ENCODE assay signal across 1 cellular context in the genomic region with DNA sequence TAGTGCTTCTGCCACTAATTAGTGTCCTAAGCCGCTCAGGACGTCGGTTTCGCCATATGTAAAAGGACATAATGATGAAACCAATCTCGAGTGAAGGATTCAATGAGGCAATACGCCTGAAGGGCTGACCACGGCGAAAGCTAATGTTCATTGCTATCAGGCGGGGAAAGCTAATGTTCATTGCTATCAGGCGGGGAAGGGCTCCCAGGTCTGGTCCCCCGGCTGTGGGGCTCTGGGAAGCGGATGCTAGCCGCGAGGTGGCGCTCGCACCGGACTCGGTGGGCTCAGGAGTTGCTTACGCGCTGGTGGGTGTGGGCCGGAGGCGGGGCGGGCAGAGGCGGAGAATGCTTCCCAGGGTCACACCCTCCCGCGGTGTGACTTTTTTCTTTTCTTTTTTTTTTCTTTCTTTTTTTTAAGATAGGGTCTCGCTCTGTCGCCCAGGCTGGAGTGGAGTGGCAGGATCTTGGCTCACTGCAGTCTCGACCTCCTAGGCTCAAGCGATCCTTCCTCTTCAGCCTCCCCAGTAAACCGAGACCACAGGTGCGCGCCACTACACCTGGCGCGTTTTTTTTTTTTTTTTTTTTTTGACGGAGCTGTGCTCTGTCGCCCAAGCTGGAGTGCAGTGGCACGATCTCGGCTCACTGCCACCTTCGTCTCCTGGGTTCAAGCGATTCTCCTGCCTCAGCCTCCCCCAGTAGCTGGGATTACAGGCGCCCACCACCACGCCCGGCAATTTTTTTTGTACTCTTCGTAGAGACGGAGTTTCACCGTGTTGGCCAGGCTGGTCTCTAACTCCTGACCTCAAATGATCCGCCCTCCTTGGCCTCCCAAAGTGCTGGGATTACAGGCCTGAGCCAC.
TF ChIP-seq lines count a peak whose summit lies in the region.

No MANE protein-coding gene starts in this region.

TF ChIP-seq in HepG2, 621 proteins besides CTCF, POLR2A, EP300 and RAD21 (continued from another document and continues in another):
- TF ChIP-seq, protein P1, sequence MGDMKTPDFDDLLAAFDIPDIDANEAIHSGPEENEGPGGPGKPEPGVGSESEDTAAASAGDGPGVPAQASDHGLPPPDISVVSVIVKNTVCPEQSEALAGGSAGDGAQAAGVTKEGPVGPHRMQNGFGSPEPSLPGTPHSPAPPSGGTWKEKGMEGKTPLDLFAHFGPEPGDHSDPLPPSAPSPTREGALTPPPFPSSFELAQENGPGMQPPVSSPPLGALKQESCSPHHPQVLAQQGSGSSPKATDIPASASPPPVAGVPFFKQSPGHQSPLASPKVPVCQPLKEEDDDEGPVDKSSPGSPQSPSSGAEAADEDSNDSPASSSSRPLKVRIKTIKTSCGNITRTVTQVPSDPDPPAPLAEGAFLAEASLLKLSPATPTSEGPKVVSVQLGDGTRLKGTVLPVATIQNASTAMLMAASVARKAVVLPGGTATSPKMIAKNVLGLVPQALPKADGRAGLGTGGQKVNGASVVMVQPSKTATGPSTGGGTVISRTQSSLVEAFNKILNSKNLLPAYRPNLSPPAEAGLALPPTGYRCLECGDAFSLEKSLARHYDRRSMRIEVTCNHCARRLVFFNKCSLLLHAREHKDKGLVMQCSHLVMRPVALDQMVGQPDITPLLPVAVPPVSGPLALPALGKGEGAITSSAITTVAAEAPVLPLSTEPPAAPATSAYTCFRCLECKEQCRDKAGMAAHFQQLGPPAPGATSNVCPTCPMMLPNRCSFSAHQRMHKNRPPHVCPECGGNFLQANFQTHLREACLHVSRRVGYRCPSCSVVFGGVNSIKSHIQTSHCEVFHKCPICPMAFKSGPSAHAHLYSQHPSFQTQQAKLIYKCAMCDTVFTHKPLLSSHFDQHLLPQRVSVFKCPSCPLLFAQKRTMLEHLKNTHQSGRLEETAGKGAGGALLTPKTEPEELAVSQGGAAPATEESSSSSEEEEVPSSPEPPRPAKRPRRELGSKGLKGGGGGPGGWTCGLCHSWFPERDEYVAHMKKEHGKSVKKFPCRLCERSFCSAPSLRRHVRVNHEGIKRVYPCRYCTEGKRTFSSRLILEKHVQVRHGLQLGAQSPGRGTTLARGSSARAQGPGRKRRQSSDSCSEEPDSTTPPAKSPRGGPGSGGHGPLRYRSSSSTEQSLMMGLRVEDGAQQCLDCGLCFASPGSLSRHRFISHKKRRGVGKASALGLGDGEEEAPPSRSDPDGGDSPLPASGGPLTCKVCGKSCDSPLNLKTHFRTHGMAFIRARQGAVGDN (CRISPR knock-in tag; IDR thresholded peaks at IDR 0.05), result peak; percentile 52
- TF ChIP-seq, protein P2, sequence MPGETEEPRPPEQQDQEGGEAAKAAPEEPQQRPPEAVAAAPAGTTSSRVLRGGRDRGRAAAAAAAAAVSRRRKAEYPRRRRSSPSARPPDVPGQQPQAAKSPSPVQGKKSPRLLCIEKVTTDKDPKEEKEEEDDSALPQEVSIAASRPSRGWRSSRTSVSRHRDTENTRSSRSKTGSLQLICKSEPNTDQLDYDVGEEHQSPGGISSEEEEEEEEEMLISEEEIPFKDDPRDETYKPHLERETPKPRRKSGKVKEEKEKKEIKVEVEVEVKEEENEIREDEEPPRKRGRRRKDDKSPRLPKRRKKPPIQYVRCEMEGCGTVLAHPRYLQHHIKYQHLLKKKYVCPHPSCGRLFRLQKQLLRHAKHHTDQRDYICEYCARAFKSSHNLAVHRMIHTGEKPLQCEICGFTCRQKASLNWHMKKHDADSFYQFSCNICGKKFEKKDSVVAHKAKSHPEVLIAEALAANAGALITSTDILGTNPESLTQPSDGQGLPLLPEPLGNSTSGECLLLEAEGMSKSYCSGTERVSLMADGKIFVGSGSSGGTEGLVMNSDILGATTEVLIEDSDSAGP (CRISPR knock-in tag; IDR thresholded peaks at IDR 0.05; ENCODE audit: borderline replicate concordance), result peak; percentile 23; the same call in 1 of the 2 replicates
- TF ChIP-seq SOX6 (IDR thresholded peaks at IDR 0.05), result no peak
- no peak; the same call in 1 of the 2 replicates for TF ChIP-seq SOX6 (CRISPR knock-in tag; IDR thresholded peaks at IDR 0.05)
- no peak for TF ChIP-seq XBP1 (CRISPR knock-in tag; IDR thresholded peaks at IDR 0.05)
- TF ChIP-seq, protein P3, sequence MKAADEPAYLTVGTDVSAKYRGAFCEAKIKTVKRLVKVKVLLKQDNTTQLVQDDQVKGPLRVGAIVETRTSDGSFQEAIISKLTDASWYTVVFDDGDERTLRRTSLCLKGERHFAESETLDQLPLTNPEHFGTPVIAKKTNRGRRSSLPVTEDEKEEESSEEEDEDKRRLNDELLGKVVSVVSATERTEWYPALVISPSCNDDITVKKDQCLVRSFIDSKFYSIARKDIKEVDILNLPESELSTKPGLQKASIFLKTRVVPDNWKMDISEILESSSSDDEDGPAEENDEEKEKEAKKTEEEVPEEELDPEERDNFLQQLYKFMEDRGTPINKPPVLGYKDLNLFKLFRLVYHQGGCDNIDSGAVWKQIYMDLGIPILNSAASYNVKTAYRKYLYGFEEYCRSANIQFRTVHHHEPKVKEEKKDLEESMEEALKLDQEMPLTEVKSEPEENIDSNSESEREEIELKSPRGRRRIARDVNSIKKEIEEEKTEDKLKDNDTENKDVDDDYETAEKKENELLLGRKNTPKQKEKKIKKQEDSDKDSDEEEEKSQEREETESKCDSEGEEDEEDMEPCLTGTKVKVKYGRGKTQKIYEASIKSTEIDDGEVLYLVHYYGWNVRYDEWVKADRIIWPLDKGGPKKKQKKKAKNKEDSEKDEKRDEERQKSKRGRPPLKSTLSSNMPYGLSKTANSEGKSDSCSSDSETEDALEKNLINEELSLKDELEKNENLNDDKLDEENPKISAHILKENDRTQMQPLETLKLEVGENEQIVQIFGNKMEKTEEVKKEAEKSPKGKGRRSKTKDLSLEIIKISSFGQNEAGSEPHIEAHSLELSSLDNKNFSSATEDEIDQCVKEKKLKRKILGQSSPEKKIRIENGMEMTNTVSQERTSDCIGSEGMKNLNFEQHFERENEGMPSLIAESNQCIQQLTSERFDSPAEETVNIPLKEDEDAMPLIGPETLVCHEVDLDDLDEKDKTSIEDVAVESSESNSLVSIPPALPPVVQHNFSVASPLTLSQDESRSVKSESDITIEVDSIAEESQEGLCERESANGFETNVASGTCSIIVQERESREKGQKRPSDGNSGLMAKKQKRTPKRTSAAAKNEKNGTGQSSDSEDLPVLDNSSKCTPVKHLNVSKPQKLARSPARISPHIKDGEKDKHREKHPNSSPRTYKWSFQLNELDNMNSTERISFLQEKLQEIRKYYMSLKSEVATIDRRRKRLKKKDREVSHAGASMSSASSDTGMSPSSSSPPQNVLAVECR (CRISPR knock-in tag; IDR thresholded peaks at IDR 0.05; ENCODE audit: borderline replicate concordance), result no peak
- TF ChIP-seq SRSF4 (IDR thresholded peaks at IDR 0.05; ENCODE audit: low read depth, low read length, poor library complexity, severe bottlenecking), result no peak
- no peak for TF ChIP-seq CC2D1A (CRISPR knock-in tag; IDR thresholded peaks at IDR 0.05)
- TF ChIP-seq, protein P4, sequence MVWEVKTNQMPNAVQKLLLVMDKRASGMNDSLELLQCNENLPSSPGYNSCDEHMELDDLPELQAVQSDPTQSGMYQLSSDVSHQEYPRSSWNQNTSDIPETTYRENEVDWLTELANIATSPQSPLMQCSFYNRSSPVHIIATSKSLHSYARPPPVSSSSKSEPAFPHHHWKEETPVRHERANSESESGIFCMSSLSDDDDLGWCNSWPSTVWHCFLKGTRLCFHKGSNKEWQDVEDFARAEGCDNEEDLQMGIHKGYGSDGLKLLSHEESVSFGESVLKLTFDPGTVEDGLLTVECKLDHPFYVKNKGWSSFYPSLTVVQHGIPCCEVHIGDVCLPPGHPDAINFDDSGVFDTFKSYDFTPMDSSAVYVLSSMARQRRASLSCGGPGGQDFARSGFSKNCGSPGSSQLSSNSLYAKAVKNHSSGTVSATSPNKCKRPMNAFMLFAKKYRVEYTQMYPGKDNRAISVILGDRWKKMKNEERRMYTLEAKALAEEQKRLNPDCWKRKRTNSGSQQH (CRISPR knock-in tag; IDR thresholded peaks at IDR 0.05; ENCODE audit: low read depth), result 0 out of 2 replicates have a peak, but pooled peaks have one; percentile 45
- TF ChIP-seq XRCC5 (optimal IDR thresholded peaks at IDR 0.05; ENCODE audit: low read length), result peak; percentile 90
- peak; percentile 44 for TF ChIP-seq HNRNPLL (IDR thresholded peaks at IDR 0.05; ENCODE audit: low read depth, low read length, poor library complexity, severe bottlenecking)
- TF ChIP-seq NR2F6 (IDR thresholded peaks at IDR 0.05), result no peak
- TF ChIP-seq NR2F6 (CRISPR knock-in tag; IDR thresholded peaks at IDR 0.05), result no peak
- TF ChIP-seq SP5 (CRISPR knock-in tag; IDR thresholded peaks at IDR 0.05; ENCODE audit: borderline replicate concordance, low read depth), result peak; percentile 62; the same call in 1 of the 2 replicates
- no peak for TF ChIP-seq MIXL1 (CRISPR knock-in tag; IDR thresholded peaks at IDR 0.05)
- TF ChIP-seq HDAC2 (CRISPR knock-in tag; IDR thresholded peaks at IDR 0.05), result 0 out of 2 replicates have a peak, but pooled peaks have one; percentile 22
- TF ChIP-seq, protein P5, sequence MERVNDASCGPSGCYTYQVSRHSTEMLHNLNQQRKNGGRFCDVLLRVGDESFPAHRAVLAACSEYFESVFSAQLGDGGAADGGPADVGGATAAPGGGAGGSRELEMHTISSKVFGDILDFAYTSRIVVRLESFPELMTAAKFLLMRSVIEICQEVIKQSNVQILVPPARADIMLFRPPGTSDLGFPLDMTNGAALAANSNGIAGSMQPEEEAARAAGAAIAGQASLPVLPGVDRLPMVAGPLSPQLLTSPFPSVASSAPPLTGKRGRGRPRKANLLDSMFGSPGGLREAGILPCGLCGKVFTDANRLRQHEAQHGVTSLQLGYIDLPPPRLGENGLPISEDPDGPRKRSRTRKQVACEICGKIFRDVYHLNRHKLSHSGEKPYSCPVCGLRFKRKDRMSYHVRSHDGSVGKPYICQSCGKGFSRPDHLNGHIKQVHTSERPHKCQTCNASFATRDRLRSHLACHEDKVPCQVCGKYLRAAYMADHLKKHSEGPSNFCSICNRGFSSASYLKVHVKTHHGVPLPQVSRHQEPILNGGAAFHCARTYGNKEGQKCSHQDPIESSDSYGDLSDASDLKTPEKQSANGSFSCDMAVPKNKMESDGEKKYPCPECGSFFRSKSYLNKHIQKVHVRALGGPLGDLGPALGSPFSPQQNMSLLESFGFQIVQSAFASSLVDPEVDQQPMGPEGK (CRISPR knock-in tag; IDR thresholded peaks at IDR 0.05), result peak; percentile 45; the same call in 1 of the 2 replicates
- TF ChIP-seq HOXA3 (CRISPR knock-in tag; IDR thresholded peaks at IDR 0.05), result peak; percentile 50; the same call in 1 of the 2 replicates
- TF ChIP-seq ZC3H4 (CRISPR knock-in tag; IDR thresholded peaks at IDR 0.05; ENCODE audit: borderline replicate concordance), result no peak
- TF ChIP-seq, protein P6, sequence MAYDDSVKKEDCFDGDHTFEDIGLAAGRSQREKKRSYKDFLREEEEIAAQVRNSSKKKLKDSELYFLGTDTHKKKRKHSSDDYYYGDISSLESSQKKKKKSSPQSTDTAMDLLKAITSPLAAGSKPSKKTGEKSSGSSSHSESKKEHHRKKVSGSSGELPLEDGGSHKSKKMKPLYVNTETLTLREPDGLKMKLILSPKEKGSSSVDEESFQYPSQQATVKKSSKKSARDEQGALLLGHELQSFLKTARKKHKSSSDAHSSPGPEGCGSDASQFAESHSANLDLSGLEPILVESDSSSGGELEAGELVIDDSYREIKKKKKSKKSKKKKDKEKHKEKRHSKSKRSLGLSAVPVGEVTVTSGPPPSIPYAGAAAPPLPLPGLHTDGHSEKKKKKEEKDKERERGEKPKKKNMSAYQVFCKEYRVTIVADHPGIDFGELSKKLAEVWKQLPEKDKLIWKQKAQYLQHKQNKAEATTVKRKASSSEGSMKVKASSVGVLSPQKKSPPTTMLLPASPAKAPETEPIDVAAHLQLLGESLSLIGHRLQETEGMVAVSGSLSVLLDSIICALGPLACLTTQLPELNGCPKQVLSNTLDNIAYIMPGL (CRISPR knock-in tag; IDR thresholded peaks at IDR 0.05; ENCODE audit: borderline replicate concordance in 1 of 2, low read depth in 1 of 2), result peak; percentile 51 to 64; a peak in 2 of 4 replicates
- peak; percentile 72; the same call in 1 of the 2 replicates for TF ChIP-seq ZBTB7B (CRISPR knock-in tag; IDR thresholded peaks at IDR 0.05)
- TF ChIP-seq, protein P7, sequence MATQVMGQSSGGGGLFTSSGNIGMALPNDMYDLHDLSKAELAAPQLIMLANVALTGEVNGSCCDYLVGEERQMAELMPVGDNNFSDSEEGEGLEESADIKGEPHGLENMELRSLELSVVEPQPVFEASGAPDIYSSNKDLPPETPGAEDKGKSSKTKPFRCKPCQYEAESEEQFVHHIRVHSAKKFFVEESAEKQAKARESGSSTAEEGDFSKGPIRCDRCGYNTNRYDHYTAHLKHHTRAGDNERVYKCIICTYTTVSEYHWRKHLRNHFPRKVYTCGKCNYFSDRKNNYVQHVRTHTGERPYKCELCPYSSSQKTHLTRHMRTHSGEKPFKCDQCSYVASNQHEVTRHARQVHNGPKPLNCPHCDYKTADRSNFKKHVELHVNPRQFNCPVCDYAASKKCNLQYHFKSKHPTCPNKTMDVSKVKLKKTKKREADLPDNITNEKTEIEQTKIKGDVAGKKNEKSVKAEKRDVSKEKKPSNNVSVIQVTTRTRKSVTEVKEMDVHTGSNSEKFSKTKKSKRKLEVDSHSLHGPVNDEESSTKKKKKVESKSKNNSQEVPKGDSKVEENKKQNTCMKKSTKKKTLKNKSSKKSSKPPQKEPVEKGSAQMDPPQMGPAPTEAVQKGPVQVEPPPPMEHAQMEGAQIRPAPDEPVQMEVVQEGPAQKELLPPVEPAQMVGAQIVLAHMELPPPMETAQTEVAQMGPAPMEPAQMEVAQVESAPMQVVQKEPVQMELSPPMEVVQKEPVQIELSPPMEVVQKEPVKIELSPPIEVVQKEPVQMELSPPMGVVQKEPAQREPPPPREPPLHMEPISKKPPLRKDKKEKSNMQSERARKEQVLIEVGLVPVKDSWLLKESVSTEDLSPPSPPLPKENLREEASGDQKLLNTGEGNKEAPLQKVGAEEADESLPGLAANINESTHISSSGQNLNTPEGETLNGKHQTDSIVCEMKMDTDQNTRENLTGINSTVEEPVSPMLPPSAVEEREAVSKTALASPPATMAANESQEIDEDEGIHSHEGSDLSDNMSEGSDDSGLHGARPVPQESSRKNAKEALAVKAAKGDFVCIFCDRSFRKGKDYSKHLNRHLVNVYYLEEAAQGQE (IDR thresholded peaks at IDR 0.05; ENCODE audit: borderline replicate concordance in 1 of 2, low read depth in 1 of 2, low read length in 2 of 2), result no peak
- TF ChIP-seq ZFP36 (IDR thresholded peaks at IDR 0.05; ENCODE audit: borderline replicate concordance, low read depth, low read length, partially characterized antibody), result no peak
- TF ChIP-seq ISL2 (CRISPR knock-in tag; IDR thresholded peaks at IDR 0.05), result no peak
- peak; percentile 39; the same call in 1 of the 2 replicates for TF ChIP-seq GATAD2A (CRISPR knock-in tag; IDR thresholded peaks at IDR 0.05)
- TF ChIP-seq MAZ (IDR thresholded peaks at IDR 0.05; ENCODE audit: borderline replicate concordance, low read depth, low read length), result peak; percentile 63
- TF ChIP-seq MAZ (CRISPR knock-in tag; IDR thresholded peaks at IDR 0.05; ENCODE audit: low read depth), result 0 out of 2 replicates have a peak, but pooled peaks have one; percentile 37
- TF ChIP-seq U2AF2 (IDR thresholded peaks at IDR 0.05; ENCODE audit: low read depth, low read length), result 0 out of 2 replicates have a peak, but pooled peaks have one; percentile 53
- TF ChIP-seq NFE2 (CRISPR knock-in tag; IDR thresholded peaks at IDR 0.05), result no peak
- no peak for TF ChIP-seq TBX3 (IDR thresholded peaks at IDR 0.05; ENCODE audit: borderline replicate concordance)
- no peak for TF ChIP-seq ZNF446 (CRISPR knock-in tag; IDR thresholded peaks at IDR 0.05)
- 0 out of 2 replicates have a peak, but pooled peaks have one; percentile 41 for TF ChIP-seq ZBTB20 (CRISPR knock-in tag; IDR thresholded peaks at IDR 0.05; ENCODE audit: borderline replicate concordance, low read depth)
